8 cellular contexts compared by ENCODE assay signal in genomic region chr4:151760713-151761661, GRCh38. TPM values are rescaled to one million over a fixed set of nuclear protein-coding genes. Genes with fewer than 3 reads are reported as not detected.
DNase-seq lines count a peak whose midpoint lies in the region; ATAC-seq and TF ChIP-seq lines count a peak whose summit lies in the region.

GATB (minus strand) TSS chr4:151761007; CDS start chr4:151760982, 25 bp downstream.

- peak; percentile 37 to 50 for TF ChIP-seq POLR2A in gastroesophageal sphincter (IDR thresholded peaks at IDR 0.05)

- DNase-seq in HFFc6 = peak; percentile 96
- peak; percentile 99 for DNase-seq in NAMALWA (ENCODE audit: low spot score)
- peak; percentile 97 for DNase-seq in SK-N-DZ (ENCODE audit: low spot score)
- DNase-seq in activated naive CD4-positive, alpha-beta T cell treated with anti-CD3 and anti-CD28 coated beads for 36 hours = peak; percentile 95
- DNase-seq in substantia nigra (lab: John Stamatoyannopoulos, UW) = peak; percentile 52 to 98 (median 93)

- H3K27ac ChIP-seq in gastroesophageal sphincter (peak within 1 kb of the TSS; percentile 36 to 80 (median 72)), neutrophil (peak within 1 kb of the TSS; percentile 26), substantia nigra (ENCODE audit: low read depth, low read length, poor library complexity, severe bottlenecking) (peak within 1 kb of the TSS; percentile 73)

- TF ChIP-seq CTCF in HFFc6 (IDR thresholded peaks at IDR 0.05) (peak; percentile 80), gastroesophageal sphincter (IDR thresholded peaks at IDR 0.05) (peak; percentile 4 to 66 (median 29)), neutrophil (IDR thresholded peaks at IDR 0.05) (no peak)

- intact Hi-C loops in activated naive CD4-positive, alpha-beta T cell treated with anti-CD3 and anti-CD28 coated beads for 36 hours (cut with micrococcal nuclease) = loop anchor here (1.0 to 5.0 kb wide), 15 partner anchors 40 to 793 kb away; partner anchors contain the start of genes FBXW7, FHIP1A, LRBA and RPS3A

- peaks cover 4% of the 10 kb centered on the region; the same call in 1 of the 2 replicates for H3K27me3 Mint-ChIP-seq in HFFc6 (ENCODE audit: insufficient read depth)
- no peaks in the 10 kb centered on the region for H3K27me3 Mint-ChIP-seq in activated naive CD4-positive, alpha-beta T cell treated with anti-CD3 and anti-CD28 coated beads for 36 hours (ENCODE audit: low read depth)

- H3K27ac Mint-ChIP-seq in HFFc6 = peak within 1 kb of the TSS; percentile 98
- peak within 1 kb of the TSS; percentile 89 for H3K27ac Mint-ChIP-seq in activated naive CD4-positive, alpha-beta T cell treated with anti-CD3 and anti-CD28 coated beads for 36 hours

- H3K4me1 Mint-ChIP-seq in HFFc6 (ENCODE audit: low read depth) = peaks cover 25% of the 10 kb centered on the region
- H3K4me1 Mint-ChIP-seq in activated naive CD4-positive, alpha-beta T cell treated with anti-CD3 and anti-CD28 coated beads for 36 hours (ENCODE audit: low read depth) = peaks cover 13% of the 10 kb centered on the region

- H3K9me3 ChIP-seq in gastroesophageal sphincter (no peaks in the 10 kb centered on the region), neutrophil (no peaks in the 10 kb centered on the region)

- H3K4me3 Mint-ChIP-seq in HFFc6 = peak within 1 kb of the TSS; percentile 99
- peak within 1 kb of the TSS; percentile 99 for H3K4me3 Mint-ChIP-seq in activated naive CD4-positive, alpha-beta T cell treated with anti-CD3 and anti-CD28 coated beads for 36 hours

- CTCF ChIA-PET in activated naive CD4-positive, alpha-beta T cell treated with anti-CD3 and anti-CD28 coated beads for 36 hours (lab: Charles Lee) = no interaction called here

- H3K36me3 ChIP-seq in gastroesophageal sphincter = peaks cover 0 to 25% of the 10 kb centered on the region in 2 donors
- no peaks in the 10 kb centered on the region for H3K36me3 ChIP-seq in neutrophil

- H3K27me3 ChIP-seq in gastroesophageal sphincter = no peaks in the 10 kb centered on the region
- H3K27me3 ChIP-seq in neutrophil = peaks cover 44% of the 10 kb centered on the region

- H3K9me3 Mint-ChIP-seq in HFFc6 = no peaks in the 10 kb centered on the region
- H3K9me3 Mint-ChIP-seq in activated naive CD4-positive, alpha-beta T cell treated with anti-CD3 and anti-CD28 coated beads for 36 hours = no peaks in the 10 kb centered on the region

- TF ChIP-seq EP300 in gastroesophageal sphincter (IDR thresholded peaks at IDR 0.05) = no peak

- H3K4me3 ChIP-seq in GM08714 (ENCODE audit: low read length) = peak within 1 kb of the TSS; percentile 92
- H3K4me3 ChIP-seq in gastroesophageal sphincter = peak within 1 kb of the TSS; percentile 83 to 96
- H3K4me3 ChIP-seq in neutrophil (ENCODE audit: low read depth in 1 of 2, low read length in 1 of 2) = peak within 1 kb of the TSS; percentile 69 to 82

- 8 to 72% methylated on average over 2 to 21 of the region's 35 CpGs for WGBS in gastroesophageal sphincter (ENCODE audit: low coverage in 1 of 2), 2 donors

- peak; percentile 100 for ATAC-seq in gastroesophageal sphincter

- peaks cover 0 to 14% (median 4%) of the 10 kb centered on the region in 3 donors for H3K4me1 ChIP-seq in gastroesophageal sphincter
- H3K4me1 ChIP-seq in neutrophil (ENCODE audit: control insufficient read depth in 1 of 2, insufficient read depth in 1 of 2, low read depth in 1 of 2, low read length in 1 of 2) = peaks cover 13 to 14% of the 10 kb centered on the region in 2 experiments

- no peaks in the 10 kb centered on the region; the same call in 1 of the 2 replicates for H3K36me3 Mint-ChIP-seq in HFFc6 (ENCODE audit: low read depth)
- H3K36me3 Mint-ChIP-seq in activated naive CD4-positive, alpha-beta T cell treated with anti-CD3 and anti-CD28 coated beads for 36 hours (ENCODE audit: low read depth) = peaks cover 9% of the 10 kb centered on the region

RNA-seq across cellular contexts. Expression of gene GATB, which starts in this region (rescaled TPM):
- total RNA-seq in HFFc6 (2021; fragmentation: NEBNext Ultra II Directional; extraction: Animal tissue kit (Norgen Biotek cat#: 25700)) = 10 to 100 TPM; 23.1 to 28.2 (median 24.4) TPM
- polyA plus RNA-seq in SK-N-DZ (2014; cell fraction: cytosol; rRNA removed) = 14.3 and 26.2 TPM in 2 replicates
- 16.5 and 17.5 TPM in 2 replicates for polyA plus RNA-seq in SK-N-DZ (2014; cell fraction: nucleus; rRNA removed)
- total RNA-seq in activated naive CD4-positive, alpha-beta T cell treated with anti-CD3 and anti-CD28 coated beads for 36 hours = 10 to 100 TPM; 15.2 to 22.1 TPM
- 10 to 100 TPM; 10.6 to 22.4 (median 16.6) TPM for total RNA-seq in gastroesophageal sphincter

Comparison
In these comparisons a context has a peak if more than half of its experiments do, and no peak if none do; other contexts are left out.
1. Peak in every context shown above with its lines: DNase-seq, ATAC-seq, H3K4me3 ChIP-seq and H3K27ac ChIP-seq.